Comparison of ENCODE assay signal across 1 cellular context in genomic region chr16:22685162-22685830, GRCh38.
TF ChIP-seq lines count a peak whose summit lies in the region.

No MANE protein-coding gene starts in this region.

TF ChIP-seq in GM23338, 12 proteins besides CTCF, POLR2A, EP300 and RAD21 (continued from another document):
- TF ChIP-seq ZNF462 (CRISPR knock-in tag; IDR thresholded peaks at IDR 0.05): no peak
- no peak for TF ChIP-seq CREB1 (CRISPR knock-in tag; IDR thresholded peaks at IDR 0.05; ENCODE audit: low read depth)
- TF ChIP-seq NANOG (IDR thresholded peaks at IDR 0.05; ENCODE audit: borderline replicate concordance): no peak
- TF ChIP-seq ZNF114 (CRISPR knock-in tag; IDR thresholded peaks at IDR 0.05): no peak
- TF ChIP-seq STAT1 (IDR thresholded peaks at IDR 0.05; ENCODE audit: unreplicated experiment): no peak
- no peak for TF ChIP-seq REST (IDR thresholded peaks at IDR 0.05; ENCODE audit: unreplicated experiment)
- no peak for TF ChIP-seq JUNB (IDR thresholded peaks at IDR 0.05; ENCODE audit: unreplicated experiment)
TF ChIP-seq in GM23338: peak in this region for 0.
